ENCODE assay signal across 13 cellular contexts in the genomic region with DNA sequence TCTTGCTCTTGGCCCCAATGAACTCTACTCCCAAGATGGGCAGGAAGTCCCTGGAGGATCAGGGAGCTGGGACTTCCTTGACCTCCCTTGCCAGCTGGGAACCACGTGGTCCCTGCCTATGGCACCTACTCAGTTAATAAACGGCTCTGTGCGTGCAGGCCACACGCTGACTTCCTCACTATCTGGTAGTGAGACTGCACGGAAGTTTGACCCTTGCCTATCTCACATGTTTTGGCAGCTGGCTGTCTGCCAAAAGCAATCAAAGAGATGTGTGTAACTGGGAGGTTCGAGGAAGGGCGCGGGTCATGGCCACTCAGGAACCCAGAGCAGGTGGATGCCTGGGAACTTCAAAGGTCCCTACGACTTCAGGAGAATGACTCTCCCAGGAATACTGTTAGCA. TPM values are rescaled to one million over a fixed set of nuclear protein-coding genes. Genes with fewer than 3 reads are reported as not detected.
DNase-seq lines count a peak whose midpoint lies in the region; ATAC-seq, FAIRE-seq and TF ChIP-seq lines count a peak whose summit lies in the region.
"Had no signal": no experiment of that assay in that cellular context is flagged by ENCODE, and none has a peak within 500 bp of the region (broad histone marks: within the 10 kb centered on the region; RNA-seq: fewer than 3 reads in every experiment).

No MANE protein-coding gene starts in this region.

- peaks cover 66% of the 10 kb centered on the region; the same call in 2 of the 3 replicates for H3K36me3 ChIP-seq in K562 (ENCODE audit: control insufficient read depth, insufficient read depth, low read length)

- TF ChIP-seq RAD21 in A549 (conservative IDR thresholded peaks at IDR 0.05 in 1 of 2, IDR thresholded peaks at IDR 0.05 in 1 of 2) (no peak), K562 (CRISPR knock-in tag; conservative IDR thresholded peaks at IDR 0.05 in 1 of 2, IDR thresholded peaks at IDR 0.05 in 1 of 2) (no peak)

- DNase-seq in A549 (ENCODE audit: low read depth in 1 of 2, low spot score in 1 of 2) (peak in 1 of 2 experiments; percentile 62), HL-60 (ENCODE audit: low read depth in 1 of 2, low spot score in 1 of 2) (peak; percentile 90 to 95), K562 (ENCODE audit: extremely low read depth in 1 of 4, low spot score in 3 of 4) (peak; percentile 62 to 82 (median 67)), left lobe of liver (ENCODE audit: low spot score) (peak; percentile 69), coronary artery (ENCODE audit: low spot score) (no peak), GM10248 (ENCODE audit: extremely low spot score) (no peak)
- no peak for DNase-seq in activated effector memory CD4-positive, alpha-beta T cell treated with anti-CD3 and anti-CD28 coated beads, Interleukin-2, amount 50 U/mL, for 16 hours
- DNase-seq: activated CD8-positive, alpha-beta memory T cell treated with anti-CD3 and anti-CD28 coated beads, Interleukin-2, amount 50 U/mL, for 48 hours; CD8-positive, alpha-beta memory T cell; effector CD4-positive, alpha-beta T cell; stimulated activated CD4-positive, alpha-beta T cell treated with anti-CD3 and anti-CD28 coated beads, Interleukin-1b, Interleukin-23, amount 100 ng/mL, for 48 hours had no signal

- no peak for TF ChIP-seq POLR2A in A549 (IDR thresholded peaks at IDR 0.05; ENCODE audit: low read length)
- TF ChIP-seq POLR2A in K562 (conservative IDR thresholded peaks at IDR 0.05) = no peak

- H3K9me1 ChIP-seq in K562 (ENCODE audit: control insufficient read depth, insufficient read depth, low read length) = no peaks in the 10 kb centered on the region

- peaks cover 12% of the 10 kb centered on the region for H3K4me1 ChIP-seq in A549
- H3K4me1 ChIP-seq in K562 (replicated peaks in 1 of 2; ENCODE audit: control insufficient read depth in 2 of 2, insufficient read depth in 2 of 2, low read length in 2 of 2) = peaks cover 10 to 22% of the 10 kb centered on the region in 2 experiments

- no peak for FAIRE-seq in A549 (lab: Jason Lieb, UNC)
- peak; percentile 89 for FAIRE-seq in K562 (lab: Jason Lieb, UNC)
- FAIRE-seq: urothelium cell line had no signal

- TF ChIP-seq EP300 in A549 (IDR thresholded peaks at IDR 0.05) (no peak), K562 (IDR thresholded peaks at IDR 0.05; ENCODE audit: low read length) (no peak)

- H2AFZ ChIP-seq in K562 (ENCODE audit: low read depth, low read length) = no peak overlapping the region

- H3K9me3 ChIP-seq in A549 = no peaks in the 10 kb centered on the region
- no peaks in the 10 kb centered on the region for H3K9me3 ChIP-seq in K562 (replicated peaks; ENCODE audit: control insufficient read depth, insufficient read depth, low read depth, low read length)

- ATAC-seq in A549 = peak in 1 of 2 experiments; percentile 6; a peak in 2 of 6 replicates
- peak; percentile 85 for ATAC-seq in K562
- peak; percentile 67 for ATAC-seq in left lobe of liver
- ATAC-seq in HG02884 (IDR thresholded peaks at IDR 0.05; ENCODE audit: unreplicated experiment) = no peak

- CTCF ChIA-PET in A549 (lab: Yijun Ruan, JAX) (interaction anchor here (0.7 to 3.2 kb wide), 9 partner anchors 9 to 429 kb away, joined by 3 to 18 read pairs (median 6); no protein-coding TSS in a partner anchor), K562 (lab: Yijun Ruan, JAX; ENCODE audit: low intra/inter-chr PET ratio) (no interaction called here), GM10248 (lab: Yijun Ruan, JAX) (interaction anchor here (1.2 to 1.7 kb wide), 3 partner anchors 8 to 414 kb away, joined by 3 to 5 read pairs (median 4); no protein-coding TSS in a partner anchor)

- peak overlapping the region; percentile 27 to 50; a peak in 4 of 6 replicates for H3K27ac ChIP-seq in A549
- peak overlapping the region; percentile 32 for H3K27ac ChIP-seq in HL-60 (replicated peaks)
- no peak overlapping the region for H3K27ac ChIP-seq in K562 (ENCODE audit: extremely low read depth, low read depth, low read length)
- no peak overlapping the region for H3K27ac ChIP-seq in coronary artery

- no peak overlapping the region for H3K4me2 ChIP-seq in A549
- H3K4me2 ChIP-seq in K562 (ENCODE audit: insufficient read depth, low read length) = no peak overlapping the region; the same call in 1 of the 2 replicates

- H3K27me3 ChIP-seq in HL-60 (ENCODE audit: insufficient read depth, poor library complexity, severe bottlenecking) = no peaks in the 10 kb centered on the region
- no peaks in the 10 kb centered on the region for H3K27me3 ChIP-seq in K562 (ENCODE audit: control insufficient read depth in 2 of 2, insufficient read depth in 2 of 2, low read length in 2 of 2)

- H3K4me3 ChIP-seq in A549 (no peak overlapping the region), HL-60 (replicated peaks; ENCODE audit: insufficient read depth, low read length) (no peak overlapping the region), K562 (no peak overlapping the region), coronary artery (no peak overlapping the region)

- TF ChIP-seq CTCF in A549 (IDR thresholded peaks at IDR 0.05) (no peak), HL-60 (IDR thresholded peaks at IDR 0.05; ENCODE audit: insufficient read depth, low read length) (no peak), K562 (IDR thresholded peaks at IDR 0.05 in 2 of 3, conservative IDR thresholded peaks at IDR 0.05 in 1 of 3; ENCODE audit: insufficient read depth in 2 of 3, low read depth in 1 of 3, low read length in 3 of 3) (no peak), coronary artery (IDR thresholded peaks at IDR 0.05) (no peak), GM10248 (IDR thresholded peaks at IDR 0.05; ENCODE audit: control extremely low read depth, extremely low read depth, low read depth, missing control alignments) (no peak)

- WGBS in A549 (ENCODE audit: missing lambda C conversion rate) = 45% methylated on average over 9 of the region's 9 CpGs
- 4% methylated on average over 9 of the region's 9 CpGs for WGBS in K562 (ENCODE audit: insufficient coverage, low coverage, missing lambda C conversion rate)

- POLR2A ChIA-PET in A549 (lab: Yijun Ruan, JAX) = no interaction called here
- POLR2A ChIA-PET in K562 (lab: Yijun Ruan, JAX) = interaction anchor here (0.6 kb wide), 1 partner anchor 32 kb away, joined by 3 read pairs; no protein-coding TSS in a partner anchor
- POLR2A ChIA-PET in GM10248 (lab: Yijun Ruan, JAX) = no interaction called here

- no TSS peak for BruUV-seq in K562 (replicated peaks; lab: Mats Ljungman, UMichigan)

- peaks cover 6% of the 10 kb centered on the region for H4K20me1 ChIP-seq in K562 (replicated peaks; ENCODE audit: control insufficient read depth, insufficient read depth, low read length)

- intact Hi-C loops in K562 (cut with micrococcal nuclease) = loop anchor here (10.0 kb wide), 1 partner anchor 122 kb away; no protein-coding TSS in a partner anchor

- no peaks in the 10 kb centered on the region for H3K79me2 ChIP-seq in K562 (ENCODE audit: control insufficient read depth, insufficient read depth, low read length)

- H3K9ac ChIP-seq in K562 (ENCODE audit: insufficient read depth in 1 of 2, low read depth in 2 of 2, low read length in 2 of 2) = peak overlapping the region in 1 of 2 experiments; percentile 75; a peak in 1 of 4 replicates

- in situ Hi-C loops in K562 (cut with MboI) = no loop called here

TF ChIP-seq in A549, 52 proteins besides CTCF, POLR2A, EP300 and RAD21 (continues in another document):
- TF ChIP-seq RARB (CRISPR knock-in tag; IDR thresholded peaks at IDR 0.05) (no peak), POLR2AphosphoS2 (conservative IDR thresholded peaks at IDR 0.05; ENCODE audit: low read length) (no peak)
- TF ChIP-seq, protein P1, sequence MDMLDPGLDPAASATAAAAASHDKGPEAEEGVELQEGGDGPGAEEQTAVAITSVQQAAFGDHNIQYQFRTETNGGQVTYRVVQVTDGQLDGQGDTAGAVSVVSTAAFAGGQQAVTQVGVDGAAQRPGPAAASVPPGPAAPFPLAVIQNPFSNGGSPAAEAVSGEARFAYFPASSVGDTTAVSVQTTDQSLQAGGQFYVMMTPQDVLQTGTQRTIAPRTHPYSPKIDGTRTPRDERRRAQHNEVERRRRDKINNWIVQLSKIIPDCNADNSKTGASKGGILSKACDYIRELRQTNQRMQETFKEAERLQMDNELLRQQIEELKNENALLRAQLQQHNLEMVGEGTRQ (IDR thresholded peaks at IDR 0.05) = 0 out of 2 replicates have a peak, but pooled peaks have one; percentile 18

TF ChIP-seq in K562, 482 proteins besides CTCF, POLR2A, EP300 and RAD21 (continues in another document):
- no peak for TF ChIP-seq MCM5 (IDR thresholded peaks at IDR 0.05; ENCODE audit: low read depth)
- no peak for TF ChIP-seq ARID2 (IDR thresholded peaks at IDR 0.05)
- TF ChIP-seq CBFA2T2 (conservative IDR thresholded peaks at IDR 0.05) = peak; percentile 25
- TF ChIP-seq SPI1 (IDR thresholded peaks at IDR 0.05; ENCODE audit: borderline replicate concordance, low read depth, low read length) = peak; percentile 71; the same call in 1 of the 2 replicates
- TF ChIP-seq MEIS2 (IDR thresholded peaks at IDR 0.05; ENCODE audit: partially characterized antibody) = peak; percentile 57
- peak in 1 of 2 experiments; percentile 39; a peak in 1 of 4 replicates for TF ChIP-seq HDAC1 (IDR thresholded peaks at IDR 0.05)
- peak; percentile 29; the same call in 1 of the 2 replicates for TF ChIP-seq SOX6 (IDR thresholded peaks at IDR 0.05)

RNA-seq across cellular contexts. Expression of a gene that starts 57.9 kb away (rescaled TPM):
- 0.05 TPM in 1 of 2 replicates, not detected in the other for polyA plus RNA-seq in A549 (2011; rRNA removed)
- 0.07 and 0.12 TPM in 2 replicates for polyA plus RNA-seq in A549 (2012; cell fraction: cytosol; rRNA removed)
- 0.05 and 0.10 TPM in 2 replicates for polyA plus RNA-seq in A549 (2012; cell fraction: nucleus; rRNA removed)
- polyA plus RNA-seq in A549 (2017; fragmentation: RNase III; extraction: RNeasy Plus Mini Kit Qiagen cat#74134 plus additional on column Dnase treatment) = not detected in 3 replicates
- polyA minus RNA-seq in A549 (2011; rRNA and poly(A)+ RNA removed) = not detected in 2 replicates
- total RNA-seq in K562 (2011; cell fraction: chromatin; rRNA removed; ENCODE audit: low replicate concordance) = not detected in 2 replicates
- total RNA-seq in K562 (2011; cell fraction: nucleolus; rRNA removed) = not detected in 2 replicates
- not detected in 2 replicates for total RNA-seq in K562 (2011; cell fraction: nucleoplasm; rRNA removed)
- total RNA-seq in K562 (2014; rRNA removed) = not detected in 2 replicates
- not detected in 2 replicates for total RNA-seq in K562 (2014; rRNA removed; fragmentation: Illumina TruSeq; extraction: Trizol)
- total RNA-seq in K562 (2015; rRNA removed; fragmentation: Illumina TruSeq; extraction: Trizol) = not detected in 2 replicates
- not detected in 2 replicates for total RNA-seq in K562 (2021)
- polyA plus RNA-seq in K562 (2011; rRNA removed) = not detected in 2 replicates
- polyA plus RNA-seq in K562 (2011; cell fraction: cytosol; rRNA removed) = not detected in 2 replicates
- not detected in 2 replicates for polyA plus RNA-seq in K562 (2011; cell fraction: nucleus; rRNA removed)
- polyA plus RNA-seq in K562 (2012) = not detected in 2 replicates
- polyA plus RNA-seq in K562 (2014; fragmentation: Illumina TruSeq; extraction: Trizol) = not detected in 2 replicates
- polyA plus RNA-seq in K562 (2014; fragmentation: Nextera tagmentation; extraction: Ambion mirVana) = not detected
- not detected in 2 replicates for polyA plus RNA-seq in K562 (2014; rRNA removed)
- polyA minus RNA-seq in K562 (2011; rRNA and poly(A)+ RNA removed) = not detected in 2 replicates
- polyA minus RNA-seq in K562 (2011; cell fraction: cytosol; rRNA and poly(A)+ RNA removed) = not detected in 2 replicates
- polyA minus RNA-seq in K562 (2011; cell fraction: nucleus; rRNA and poly(A)+ RNA removed) = not detected in 2 replicates
- total RNA-seq in left lobe of liver = not detected
- total RNA-seq: CD8-positive, alpha-beta memory T cell had no signal
- polyA plus RNA-seq: CD8-positive, alpha-beta memory T cell had no signal

Comparison
In these comparisons a context has a peak if more than half of its experiments do, and no peak if none do; other contexts are left out.
1. DNase-seq: peak in HL-60 (2 of 2), K562 (4 of 4) and left lobe of liver (single experiment); none in coronary artery (single experiment), activated effector memory CD4-positive, alpha-beta T cell treated with anti-CD3 and anti-CD28 coated beads, Interleukin-2, amount 50 U/mL, for 16 hours (single experiment) and GM10248 (single experiment).
2. H3K27ac ChIP-seq: peak in A549 (2 of 2) and HL-60 (single experiment); none in K562 (single experiment) and coronary artery (0 of 2).